ENCODE assay signal across 20 cellular contexts in the genomic region with DNA sequence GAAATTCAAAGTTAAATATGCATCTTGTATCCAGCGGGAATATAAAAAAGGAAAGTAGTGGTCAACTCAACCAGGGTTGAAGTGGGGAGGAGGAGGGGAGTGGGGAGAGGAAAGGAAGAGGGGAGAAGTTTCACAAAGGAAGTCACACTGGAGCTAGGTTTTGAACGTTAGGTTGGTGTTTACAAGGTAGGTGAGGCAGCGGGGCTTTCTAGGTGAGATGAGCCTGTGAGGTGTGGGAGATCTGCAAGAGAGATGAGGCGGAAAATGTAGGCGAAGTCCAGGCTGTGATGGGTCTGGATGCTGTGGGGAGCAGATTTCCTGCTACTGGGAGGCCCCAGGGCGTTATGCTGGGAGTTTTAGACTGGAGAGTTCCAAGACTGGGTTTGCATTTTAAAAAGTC. TPM values are rescaled to one million over a fixed set of nuclear protein-coding genes. Genes with fewer than 3 reads are reported as not detected.
DNase-seq lines count a peak whose midpoint lies in the region; ATAC-seq and TF ChIP-seq lines count a peak whose summit lies in the region.
"Had no signal": no experiment of that assay in that cellular context is flagged by ENCODE, and none has a peak within 500 bp of the region (broad histone marks: within the 10 kb centered on the region; RNA-seq: fewer than 3 reads in every experiment).

No MANE protein-coding gene starts in this region.

- no peak for TF ChIP-seq CTCF in HL-60 (IDR thresholded peaks at IDR 0.05; ENCODE audit: insufficient read depth, low read length)
- no peak for TF ChIP-seq CTCF in BE2C (IDR thresholded peaks at IDR 0.05; ENCODE audit: low read depth, low read length)
- TF ChIP-seq CTCF in HFFc6 (IDR thresholded peaks at IDR 0.05), result no peak

- peaks cover 35% of the 10 kb centered on the region for H3K4me1 Mint-ChIP-seq in activated T-cell treated with anti-CD3 and anti-CD28 coated beads, Interleukin-2, amount 50 U/mL, for 24 hours (ENCODE audit: low read depth)
- peaks cover 61% of the 10 kb centered on the region for H3K4me1 Mint-ChIP-seq in activated T-helper 2 cell treated with anti-CD3 and anti-CD28 coated beads, Interferon-gamma antibody, Interleukin-2, Interleukin-4, amounts not matched to agents 10 μg/mL and 5 μg/mL and 100 μg/mL, durations not matched to agents 14 hours and 24 hours and 36 hours (ENCODE audit: low read depth)
- H3K4me1 Mint-ChIP-seq in natural killer cell treated with Interleukin-12 subunit alpha and Interleukin-12 subunit beta and Interleukin-15 and Interleukin-18, amount 100 ng/mL, for 72 hours (ENCODE audit: low read depth in 2 of 2), result peaks cover 29 to 34% of the 10 kb centered on the region in 2 donors
- peaks cover 28% of the 10 kb centered on the region for H3K4me1 Mint-ChIP-seq in HFFc6 (ENCODE audit: low read depth)

- no peak overlapping the region for H3K4me3 Mint-ChIP-seq in activated T-cell treated with anti-CD3 and anti-CD28 coated beads, Interleukin-2, amount 50 U/mL, for 24 hours
- no peak overlapping the region for H3K4me3 Mint-ChIP-seq in activated T-helper 2 cell treated with anti-CD3 and anti-CD28 coated beads, Interferon-gamma antibody, Interleukin-2, Interleukin-4, amounts not matched to agents 10 μg/mL and 5 μg/mL and 100 μg/mL, durations not matched to agents 14 hours and 24 hours and 36 hours (ENCODE audit: low read depth)
- peak overlapping the region; percentile 12 for H3K4me3 Mint-ChIP-seq in natural killer cell treated with Interleukin-12 subunit alpha and Interleukin-12 subunit beta and Interleukin-15 and Interleukin-18, amount 100 ng/mL, for 72 hours
- no peak overlapping the region for H3K4me3 Mint-ChIP-seq in HFFc6
- H3K4me3 Mint-ChIP-seq: brain had no signal

- peaks cover 37% of the 10 kb centered on the region for H3K4me1 ChIP-seq in BE2C
- H3K4me1 ChIP-seq: uterus had no signal

- ATAC-seq in natural killer cell treated with Interleukin-12 subunit alpha and Interleukin-12 subunit beta and Interleukin-15 and Interleukin-18, amount 100 ng/mL, for 72 hours, result peak in 1 of 2 donors; percentile 12

- intact Hi-C loops in activated T-helper 2 cell treated with anti-CD3 and anti-CD28 coated beads, Interferon-gamma antibody, Interleukin-2, Interleukin-4, amounts not matched to agents 10 μg/mL and 5 μg/mL and 100 μg/mL, durations not matched to agents 14 hours and 24 hours and 36 hours (cut with micrococcal nuclease), result no loop called here

- H3K4me3 ChIP-seq in HL-60 (replicated peaks; ENCODE audit: insufficient read depth, low read length) (no peak overlapping the region), BE2C (ENCODE audit: low read depth, low read length) (no peak overlapping the region)
- H3K4me3 ChIP-seq: SJCRH30, uterus had no signal

- no peaks in the 10 kb centered on the region for H3K9me3 Mint-ChIP-seq in activated T-cell treated with anti-CD3 and anti-CD28 coated beads, Interleukin-2, amount 50 U/mL, for 24 hours
- no peaks in the 10 kb centered on the region for H3K9me3 Mint-ChIP-seq in activated T-helper 2 cell treated with anti-CD3 and anti-CD28 coated beads, Interferon-gamma antibody, Interleukin-2, Interleukin-4, amounts not matched to agents 10 μg/mL and 5 μg/mL and 100 μg/mL, durations not matched to agents 14 hours and 24 hours and 36 hours
- H3K9me3 Mint-ChIP-seq in natural killer cell treated with Interleukin-12 subunit alpha and Interleukin-12 subunit beta and Interleukin-15 and Interleukin-18, amount 100 ng/mL, for 72 hours, result no peaks in the 10 kb centered on the region
- H3K9me3 Mint-ChIP-seq in HFFc6, result no peaks in the 10 kb centered on the region
- H3K9me3 Mint-ChIP-seq: brain had no signal

- H3K36me3 ChIP-seq in BE2C, result no peaks in the 10 kb centered on the region
- H3K36me3 ChIP-seq: SJCRH30, uterus had no signal

- no peaks in the 10 kb centered on the region for H3K9me3 ChIP-seq in BE2C
- H3K9me3 ChIP-seq: SJCRH30, uterus had no signal

- H3K27me3 ChIP-seq in HL-60 (ENCODE audit: insufficient read depth, poor library complexity, severe bottlenecking), result no peaks in the 10 kb centered on the region
- no peaks in the 10 kb centered on the region for H3K27me3 ChIP-seq in BE2C
- H3K27me3 ChIP-seq: uterus had no signal

- peak overlapping the region; percentile 13 for H3K27ac Mint-ChIP-seq in activated T-cell treated with anti-CD3 and anti-CD28 coated beads, Interleukin-2, amount 50 U/mL, for 24 hours
- H3K27ac Mint-ChIP-seq in activated T-helper 2 cell treated with anti-CD3 and anti-CD28 coated beads, Interferon-gamma antibody, Interleukin-2, Interleukin-4, amounts not matched to agents 10 μg/mL and 5 μg/mL and 100 μg/mL, durations not matched to agents 14 hours and 24 hours and 36 hours, result peak overlapping the region; percentile 23
- H3K27ac Mint-ChIP-seq in natural killer cell treated with Interleukin-12 subunit alpha and Interleukin-12 subunit beta and Interleukin-15 and Interleukin-18, amount 100 ng/mL, for 72 hours, result peak overlapping the region in 1 of 2 donors; percentile 1
- no peak overlapping the region for H3K27ac Mint-ChIP-seq in HFFc6
- H3K27ac Mint-ChIP-seq: brain had no signal

- H3K27ac ChIP-seq in HL-60 (replicated peaks), result peak overlapping the region; percentile 6; the same call in 1 of the 2 replicates
- H3K27ac ChIP-seq: SJCRH30, uterus had no signal

- no peaks in the 10 kb centered on the region for H3K36me3 Mint-ChIP-seq in activated T-cell treated with anti-CD3 and anti-CD28 coated beads, Interleukin-2, amount 50 U/mL, for 24 hours (ENCODE audit: low read depth)
- H3K36me3 Mint-ChIP-seq in activated T-helper 2 cell treated with anti-CD3 and anti-CD28 coated beads, Interferon-gamma antibody, Interleukin-2, Interleukin-4, amounts not matched to agents 10 μg/mL and 5 μg/mL and 100 μg/mL, durations not matched to agents 14 hours and 24 hours and 36 hours (ENCODE audit: low read depth), result no peaks in the 10 kb centered on the region
- no peaks in the 10 kb centered on the region for H3K36me3 Mint-ChIP-seq in natural killer cell treated with Interleukin-12 subunit alpha and Interleukin-12 subunit beta and Interleukin-15 and Interleukin-18, amount 100 ng/mL, for 72 hours
- H3K36me3 Mint-ChIP-seq in HFFc6 (ENCODE audit: low read depth), result no peaks in the 10 kb centered on the region
- H3K36me3 Mint-ChIP-seq: brain had no signal

- peaks cover under 1% of the 10 kb centered on the region for H3K27me3 Mint-ChIP-seq in activated T-cell treated with anti-CD3 and anti-CD28 coated beads, Interleukin-2, amount 50 U/mL, for 24 hours
- peaks cover 14% of the 10 kb centered on the region for H3K27me3 Mint-ChIP-seq in activated T-helper 2 cell treated with anti-CD3 and anti-CD28 coated beads, Interferon-gamma antibody, Interleukin-2, Interleukin-4, amounts not matched to agents 10 μg/mL and 5 μg/mL and 100 μg/mL, durations not matched to agents 14 hours and 24 hours and 36 hours (ENCODE audit: low read depth)
- H3K27me3 Mint-ChIP-seq in natural killer cell treated with Interleukin-12 subunit alpha and Interleukin-12 subunit beta and Interleukin-15 and Interleukin-18, amount 100 ng/mL, for 72 hours, result peaks cover 0 to 15% of the 10 kb centered on the region in 2 donors
- H3K27me3 Mint-ChIP-seq in HFFc6 (ENCODE audit: insufficient read depth), result peaks cover 5% of the 10 kb centered on the region

- DNase-seq in activated T-cell treated with anti-CD3 and anti-CD28 coated beads, Interleukin-2, amount 50 U/mL, for 24 hours, result no peak
- no peak for DNase-seq in activated T-cell treated with anti-CD3 and anti-CD28 coated beads, Interleukin-2, amount 50 U/mL, for 1 hour
- DNase-seq in HL-60 (ENCODE audit: low read depth in 1 of 2, low spot score in 1 of 2), result no peak
- DNase-seq in activated T-helper 2 cell treated with anti-CD3 and anti-CD28 coated beads, Interferon-gamma antibody, Interleukin-2, Interleukin-4, amounts not matched to agents 10 μg/mL and 5 μg/mL and 100 μg/mL, durations not matched to agents 14 hours and 24 hours and 36 hours (ENCODE audit: low spot score), result no peak
- no peak for DNase-seq in natural killer cell treated with Interleukin-12 subunit alpha and Interleukin-12 subunit beta and Interleukin-15 and Interleukin-18, amount 100 ng/mL, for 72 hours (ENCODE audit: low spot score)
- no peak for DNase-seq in BE2C
- DNase-seq in UCSD-AML1 (lab: John Stamatoyannopoulos, UW; ENCODE audit: unreplicated experiment), result no peak
- DNase-seq in HFFc6, result no peak
- DNase-seq: cortex of kidney, foreskin melanocyte, GOT3, NCI-H1048, NCI-H2081 treated with DMSO at 0.1 percent for 48 hours, NCI-H524 treated with DMSO at 0.1 percent for 48 hours, retina, SJCRH30, T1000, uterus had no signal

RNA-seq across cellular contexts. Expression of a gene that starts 36.1 kb away (rescaled TPM):
- not detected in 2 replicates for total RNA-seq in activated T-helper 2 cell treated with anti-CD3 and anti-CD28 coated beads, Interferon-gamma antibody, Interleukin-2, Interleukin-4, amounts not matched to agents 10 μg/mL and 5 μg/mL and 100 μg/mL, durations not matched to agents 14 hours and 24 hours and 36 hours
- total RNA-seq in natural killer cell treated with Interleukin-12 subunit alpha and Interleukin-12 subunit beta and Interleukin-15 and Interleukin-18, amount 100 ng/mL, for 72 hours, result not detected
- not detected for polyA plus RNA-seq in BE2C (2012; ENCODE audit: insufficient read depth, insufficient read length, low read depth)
- total RNA-seq in HFFc6 (2021; fragmentation: NEBNext Ultra II Directional; extraction: Animal tissue kit (Norgen Biotek cat#: 25700)), result not detected
- total RNA-seq: left colon, SJCRH30 had no signal

RNA-seq across cellular contexts. Expression of a gene that starts 57.0 kb away (rescaled TPM):
- 4.2 and 5.8 TPM in 2 replicates for total RNA-seq in activated T-helper 2 cell treated with anti-CD3 and anti-CD28 coated beads, Interferon-gamma antibody, Interleukin-2, Interleukin-4, amounts not matched to agents 10 μg/mL and 5 μg/mL and 100 μg/mL, durations not matched to agents 14 hours and 24 hours and 36 hours
- total RNA-seq in natural killer cell treated with Interleukin-12 subunit alpha and Interleukin-12 subunit beta and Interleukin-15 and Interleukin-18, amount 100 ng/mL, for 72 hours, result under 1 TPM in 1 of 2 donors, not detected in 1; 0.95 TPM
- polyA plus RNA-seq in BE2C (2012; ENCODE audit: insufficient read depth, insufficient read length, low read depth), result not detected
- not detected for total RNA-seq in HFFc6 (2021; fragmentation: NEBNext Ultra II Directional; extraction: Animal tissue kit (Norgen Biotek cat#: 25700))

RNA-seq across cellular contexts. Expression of a gene that starts 58.7 kb away (rescaled TPM):
- not detected in 2 replicates for total RNA-seq in activated T-helper 2 cell treated with anti-CD3 and anti-CD28 coated beads, Interferon-gamma antibody, Interleukin-2, Interleukin-4, amounts not matched to agents 10 μg/mL and 5 μg/mL and 100 μg/mL, durations not matched to agents 14 hours and 24 hours and 36 hours
- not detected for total RNA-seq in natural killer cell treated with Interleukin-12 subunit alpha and Interleukin-12 subunit beta and Interleukin-15 and Interleukin-18, amount 100 ng/mL, for 72 hours
- polyA plus RNA-seq in BE2C (2012; ENCODE audit: insufficient read depth, insufficient read length, low read depth), result not detected
- total RNA-seq in HFFc6 (2021; fragmentation: NEBNext Ultra II Directional; extraction: Animal tissue kit (Norgen Biotek cat#: 25700)), result not detected
- total RNA-seq: left colon, SJCRH30 had no signal
